ENCODE assay signal across 39 cellular contexts in the genomic region with DNA sequence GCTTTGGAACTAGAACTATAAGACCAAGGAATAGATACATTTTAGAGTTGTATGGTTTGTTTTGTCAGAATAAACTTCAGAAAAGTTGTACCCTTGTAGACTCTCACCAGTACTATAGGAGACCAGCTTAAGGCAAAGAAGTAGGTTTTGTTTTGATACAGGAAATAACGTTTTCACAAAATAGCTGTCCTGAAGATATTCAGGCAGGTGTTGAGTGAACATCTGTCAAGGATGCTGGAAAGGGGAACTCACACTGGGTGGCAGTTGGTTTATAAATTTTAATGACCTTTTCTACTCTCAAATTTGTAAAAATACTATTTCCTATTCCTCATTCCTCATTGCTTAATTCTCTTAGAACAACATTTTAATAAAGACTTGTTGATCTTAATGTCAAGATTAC.
"Had no signal": no experiment of that assay in that cellular context is flagged by ENCODE, and none has a peak within 500 bp of the region (broad histone marks: within the 10 kb centered on the region; RNA-seq: fewer than 3 reads in every experiment).

No MANE protein-coding gene starts in this region.

- DNase-seq: activated B cell treated with CpG ODN at 0.5 μM for 24 hours; activated CD4-positive, alpha-beta memory T cell treated with anti-CD3 and anti-CD28 coated beads for 36 hours; activated CD4-positive, alpha-beta T cell treated with anti-CD3 and anti-CD28 coated beads for 4 hours; activated CD4-positive, alpha-beta T cell treated with anti-CD3 and anti-CD28 coated beads, Interleukin-2, amount 50 U/mL, for 1 hour; activated CD4-positive, CD25-positive, alpha-beta regulatory T cell treated with anti-CD3 and anti-CD28 coated beads, Interleukin-2, amount 50 U/mL, for 72 hours; activated CD8-positive, alpha-beta memory T cell treated with anti-CD3 and anti-CD28 coated beads, Interleukin-2, amount 50 U/mL, for 4 hours; activated effector memory CD4-positive, alpha-beta T cell treated with anti-CD3 and anti-CD28 coated beads, Interleukin-2, amount 50 U/mL, for 16 hours; activated naive CD4-positive, alpha-beta T cell; activated naive CD4-positive, alpha-beta T cell treated with anti-CD3 and anti-CD28 coated beads, Interleukin-2, amount 50 U/mL, for 16 hours; activated naive CD8-positive, alpha-beta T cell treated with anti-CD3 and anti-CD28 coated beads for 36 hours; activated T-cell treated with anti-CD3 and anti-CD28 coated beads for 4 hours; activated T-cell treated with anti-CD3 and anti-CD28 coated beads, Interleukin-2, amount 50 U/mL, for 4 hours; amniotic stem cell; aorta; brain microvascular endothelial cell; central memory CD4-positive, alpha-beta T cell; Karpas-422; MG63; NCI-H1092 treated with DMSO at 0.1 percent for 48 hours; NCI-H1417; NCI-H146; NCI-H187; NCI-H2029 treated with DMSO at 0.1 percent for 48 hours; NCI-H2107; NCI-H2171; NCI-H510A; NCI-H526; PC-9; SIG-M5; SW 1271; T-helper 1 cell; T-helper 2 cell; T-helper 9 cell had no signal

- H3K4me3 ChIP-seq: MG63, PC-9 had no signal

- H3K36me3 ChIP-seq: brain microvascular endothelial cell, MG63 had no signal

- H3K27me3 ChIP-seq: brain microvascular endothelial cell, MG63 had no signal

- ATAC-seq: activated T-cell treated with anti-CD3 and anti-CD28 coated beads, Interleukin-2, amount 50 U/mL, for 4 hours; Right ventricle myocardium inferior; SK-N-SH treated with all-trans-retinoic acid at 6 μM for 48 hours had no signal

- H3K27ac ChIP-seq: brain microvascular endothelial cell, PC-9, RWPE1, VCaP had no signal

- H3K9me3 ChIP-seq: MG63 had no signal

- FAIRE-seq: colon, RCC 7860 had no signal
